Comparison of ENCODE assay signal across 8 cellular contexts in genomic region chr13:20566917-20567755, GRCh38. TPM values are rescaled to one million over a fixed set of nuclear protein-coding genes. Genes with fewer than 3 reads are reported as not detected.
A peak's percentile ranks its signal among the peaks of the same experiment; 100 is the strongest.
DNase-seq lines count a peak whose midpoint lies in the region; ATAC-seq and TF ChIP-seq lines count a peak whose summit lies in the region.

IFT88 (plus strand) TSS chr13:20567157; CDS start chr13:20574386, 7,229 bp downstream.

- H3K9me3 ChIP-seq in OCI-LY3 (ENCODE audit: insufficient read depth, low read length) (peaks cover 13% of the 10 kb centered on the region; the same call in 1 of the 2 replicates), mucosa of descending colon (no peaks in the 10 kb centered on the region)

- H4K20me1 ChIP-seq in OCI-LY3 (ENCODE audit: insufficient read depth, low read length), result no peaks in the 10 kb centered on the region

- H3K36me3 ChIP-seq in OCI-LY3 (replicated peaks; ENCODE audit: low read depth, low read length), result peaks cover 4% of the 10 kb centered on the region
- no peaks in the 10 kb centered on the region for H3K36me3 ChIP-seq in mucosa of descending colon (ENCODE audit: low read depth)

- H3K27ac ChIP-seq in OCI-LY3 (ENCODE audit: low read length), result peak within 1 kb of the TSS; percentile 49
- peak within 1 kb of the TSS; percentile 91 for H3K27ac ChIP-seq in epithelial cell of prostate

- intact Hi-C loops in mucosa of descending colon (cut with DNase I, micrococcal nuclease), result no loop called here

- 0 out of 2 replicates have a peak, but pooled peaks cover 4% of the 10 kb centered on the region for H3K79me2 ChIP-seq in OCI-LY3 (ENCODE audit: low read length)

- TF ChIP-seq CTCF in OCI-LY3 (IDR thresholded peaks at IDR 0.05; ENCODE audit: low read depth, low read length) (no peak), mucosa of descending colon (IDR thresholded peaks at IDR 0.05) (no peak)

- ATAC-seq in GM21526 (IDR thresholded peaks at IDR 0.05; ENCODE audit: low FRiP score, unreplicated experiment) (peak; percentile 80), mucosa of descending colon (peak; percentile 97)

- H2AFZ ChIP-seq in OCI-LY3 (ENCODE audit: low read depth, low read length), result peak within 1 kb of the TSS; percentile 97

- H3K4me2 ChIP-seq in OCI-LY3 (ENCODE audit: low read length), result peak within 1 kb of the TSS; percentile 92

- H3K9ac ChIP-seq in OCI-LY3 (ENCODE audit: low read length), result peak within 1 kb of the TSS; percentile 80

- DNase-seq in DMS 273 treated with DMSO at 0.1 percent for 48 hours (lab: John Stamatoyannopoulos, UW) (peak; percentile 56), HuH-7 (ENCODE audit: low spot score) (peak; percentile 74), activated T-cell treated with anti-CD3 and anti-CD28 coated beads for 4 hours (peak; percentile 77), epithelial cell of prostate (ENCODE audit: low read depth, low spot score) (no peak), mucosa of descending colon (peak; percentile 92 to 96 (median 93))
- DNase-seq in stimulated activated CD8-positive, alpha-beta memory T cell treated with anti-CD3 and anti-CD28 coated beads, Interleukin-2, amount 100 ng/mL, for 48 hours (ENCODE audit: low read depth in 2 of 2), result peak; percentile 71 to 74

- H3K27me3 ChIP-seq in OCI-LY3 (ENCODE audit: low read depth, low read length), result no peaks in the 10 kb centered on the region

- H3K4me1 ChIP-seq in OCI-LY3 (ENCODE audit: low read length) (peaks cover 19% of the 10 kb centered on the region), mucosa of descending colon (ENCODE audit: low read depth) (peaks cover 5% of the 10 kb centered on the region)

- H3K4me3 ChIP-seq in OCI-LY3 (ENCODE audit: low read length) (peak within 1 kb of the TSS; percentile 86), mucosa of descending colon (peak within 1 kb of the TSS; percentile 58)

RNA-seq across cellular contexts. Expression of gene IFT88, which starts in this region (rescaled TPM):
- total RNA-seq in mucosa of descending colon, result 10 to 100 TPM; 17.2 to 23.4 (median 19.7) TPM
